23 cellular contexts compared by ENCODE assay signal in the genomic region with DNA sequence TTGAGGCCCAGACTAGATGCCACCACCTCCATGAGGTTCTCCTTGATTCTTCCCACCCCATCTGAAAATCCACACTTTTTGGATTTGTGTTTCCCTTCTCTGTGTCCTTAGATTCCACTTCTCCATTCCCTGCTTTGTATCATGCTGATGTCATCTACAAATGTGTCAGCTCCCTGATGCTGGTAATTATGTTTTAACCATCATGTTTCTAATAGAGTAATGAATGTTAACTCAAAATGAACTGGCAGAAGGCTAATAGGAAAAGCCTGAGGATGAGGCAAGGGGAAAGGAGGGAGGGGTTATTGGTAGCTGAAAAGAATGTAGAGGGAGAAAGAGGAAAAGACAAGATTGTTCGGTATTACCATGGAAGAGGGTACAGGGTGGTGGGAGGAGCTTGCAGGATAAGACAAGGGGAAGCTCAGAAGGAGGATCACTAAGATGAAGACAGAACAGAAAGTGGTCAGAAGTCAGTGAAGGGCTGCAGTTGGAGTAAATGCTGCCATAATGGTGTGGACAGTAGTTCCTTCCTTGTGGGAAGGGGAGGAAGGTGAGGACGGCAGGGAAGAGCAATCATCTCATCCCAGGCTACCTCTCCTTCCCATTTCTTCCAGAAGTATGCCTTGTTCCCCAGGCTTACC.
DNase-seq lines count a peak whose midpoint lies in the region; TF ChIP-seq lines count a peak whose summit lies in the region.
"Had no signal": no experiment of that assay in that cellular context is flagged by ENCODE, and none has a peak within 500 bp of the region (broad histone marks: within the 10 kb centered on the region; RNA-seq: fewer than 3 reads in every experiment).

No MANE protein-coding gene starts in this region.

- H3K9me3 ChIP-seq in trophoblast cell (ENCODE audit: insufficient read depth, low read depth, low read length): no peaks in the 10 kb centered on the region
- H3K9me3 ChIP-seq: Caco-2, left lung, stomach had no signal

- H3K9me3 Mint-ChIP-seq in activated T-helper 2 cell treated with anti-CD3 and anti-CD28 coated beads, Interferon-gamma antibody, Interleukin-2, Interleukin-4, amounts not matched to agents 10 μg/mL and 5 μg/mL and 100 μg/mL, durations not matched to agents 14 hours and 24 hours and 36 hours: peaks cover 4% of the 10 kb centered on the region
- no peaks in the 10 kb centered on the region for H3K9me3 Mint-ChIP-seq in mesothelial cell of epicardium

- no peak overlapping the region for H4K8ac ChIP-seq in trophoblast cell (ENCODE audit: low read depth, low read length)

- no peak overlapping the region for H4K12ac ChIP-seq in trophoblast cell (ENCODE audit: low read depth, low read length)

- H3K27me3 ChIP-seq in HL-60 (ENCODE audit: insufficient read depth, poor library complexity, severe bottlenecking) (no peaks in the 10 kb centered on the region), trophoblast cell (ENCODE audit: insufficient read depth, low read length) (no peaks in the 10 kb centered on the region)
- H3K27me3 ChIP-seq: left lung, stomach had no signal

- H4K91ac ChIP-seq in trophoblast cell (ENCODE audit: low read depth, low read length): no peak overlapping the region

- H2BK120ac ChIP-seq in trophoblast cell (ENCODE audit: insufficient read depth, low read length, poor library complexity): no peak overlapping the region

- H3K23ac ChIP-seq in trophoblast cell (ENCODE audit: low read length): no peak overlapping the region

- no peak overlapping the region for H3K4ac ChIP-seq in trophoblast cell (ENCODE audit: low read depth, low read length)

- intact Hi-C loops in activated T-helper 2 cell treated with anti-CD3 and anti-CD28 coated beads, Interferon-gamma antibody, Interleukin-2, Interleukin-4, amounts not matched to agents 10 μg/mL and 5 μg/mL and 100 μg/mL, durations not matched to agents 14 hours and 24 hours and 36 hours (cut with micrococcal nuclease): loop anchor here (10.0 kb wide), 1 partner anchor 137 kb away; no protein-coding TSS in a partner anchor

- H2BK5ac ChIP-seq in trophoblast cell (ENCODE audit: low read depth, low read length, poor library complexity): no peak overlapping the region

- peaks cover 2% of the 10 kb centered on the region for H3K79me1 ChIP-seq in trophoblast cell (ENCODE audit: low read length)

- WGBS in trophoblast cell (ENCODE audit: extremely low coverage, insufficient coverage, insufficient read length): no CpG with 5 or more reads among the region's 2 CpGs

- peaks cover 56% of the 10 kb centered on the region for H3K4me1 Mint-ChIP-seq in activated T-helper 2 cell treated with anti-CD3 and anti-CD28 coated beads, Interferon-gamma antibody, Interleukin-2, Interleukin-4, amounts not matched to agents 10 μg/mL and 5 μg/mL and 100 μg/mL, durations not matched to agents 14 hours and 24 hours and 36 hours (ENCODE audit: low read depth)
- no peaks in the 10 kb centered on the region for H3K4me1 Mint-ChIP-seq in mesothelial cell of epicardium
- H3K4me1 Mint-ChIP-seq: immature natural killer cell had no signal

- no peak overlapping the region for H3K4me3 Mint-ChIP-seq in activated T-helper 2 cell treated with anti-CD3 and anti-CD28 coated beads, Interferon-gamma antibody, Interleukin-2, Interleukin-4, amounts not matched to agents 10 μg/mL and 5 μg/mL and 100 μg/mL, durations not matched to agents 14 hours and 24 hours and 36 hours (ENCODE audit: low read depth)
- no peak overlapping the region for H3K4me3 Mint-ChIP-seq in mesothelial cell of epicardium
- H3K4me3 Mint-ChIP-seq: activated naive CD8-positive, alpha-beta T cell; immature natural killer cell had no signal

- no peak overlapping the region for H2BK12ac ChIP-seq in trophoblast cell (ENCODE audit: low read length)

- no peak overlapping the region for H3K9ac ChIP-seq in trophoblast cell (ENCODE audit: low read length)

- H3K27ac ChIP-seq in HL-60 (replicated peaks) (peak overlapping the region; percentile 75), trophoblast cell (ENCODE audit: low read depth, low read length) (no peak overlapping the region)

- no peaks in the 10 kb centered on the region for H3K27me3 Mint-ChIP-seq in activated T-helper 2 cell treated with anti-CD3 and anti-CD28 coated beads, Interferon-gamma antibody, Interleukin-2, Interleukin-4, amounts not matched to agents 10 μg/mL and 5 μg/mL and 100 μg/mL, durations not matched to agents 14 hours and 24 hours and 36 hours (ENCODE audit: low read depth)
- no peaks in the 10 kb centered on the region for H3K27me3 Mint-ChIP-seq in mesothelial cell of epicardium (ENCODE audit: low read depth)
- H3K27me3 Mint-ChIP-seq: activated naive CD8-positive, alpha-beta T cell had no signal

- H3K4me3 ChIP-seq in HL-60 (replicated peaks; ENCODE audit: insufficient read depth, low read length): no peak overlapping the region
- H3K4me3 ChIP-seq in trophoblast cell (ENCODE audit: low read depth, low read length): no peak overlapping the region
- H3K4me3 ChIP-seq: K562, left lung, smooth muscle cell, stomach had no signal

- no peaks in the 10 kb centered on the region for H3K36me3 ChIP-seq in trophoblast cell (ENCODE audit: control insufficient read depth in 1 of 2, insufficient read depth in 2 of 2, low read length in 2 of 2)
- H3K36me3 ChIP-seq: left lung, stomach had no signal

- peak overlapping the region; percentile 4 for H3K14ac ChIP-seq in trophoblast cell (ENCODE audit: low read length)

- H2AFZ ChIP-seq in trophoblast cell (ENCODE audit: insufficient read depth, low read length, poor library complexity): no peak overlapping the region

- no peak for TF ChIP-seq CTCF in HL-60 (IDR thresholded peaks at IDR 0.05; ENCODE audit: insufficient read depth, low read length)
- TF ChIP-seq CTCF in mesothelial cell of epicardium (IDR thresholded peaks at IDR 0.05; ENCODE audit: unreplicated experiment): no peak

- no peak overlapping the region for H2AK5ac ChIP-seq in trophoblast cell (ENCODE audit: low read length)

- H3K4me1 ChIP-seq in trophoblast cell (ENCODE audit: control insufficient read depth in 1 of 2, insufficient read depth in 2 of 2, low read length in 2 of 2): no peaks in the 10 kb centered on the region
- H3K4me1 ChIP-seq: Caco-2, stomach had no signal

- no peaks in the 10 kb centered on the region for H3K36me3 Mint-ChIP-seq in activated T-helper 2 cell treated with anti-CD3 and anti-CD28 coated beads, Interferon-gamma antibody, Interleukin-2, Interleukin-4, amounts not matched to agents 10 μg/mL and 5 μg/mL and 100 μg/mL, durations not matched to agents 14 hours and 24 hours and 36 hours (ENCODE audit: low read depth)
- no peaks in the 10 kb centered on the region for H3K36me3 Mint-ChIP-seq in mesothelial cell of epicardium
- H3K36me3 Mint-ChIP-seq: activated naive CD8-positive, alpha-beta T cell; immature natural killer cell had no signal

- no peak overlapping the region for H3K18ac ChIP-seq in trophoblast cell (ENCODE audit: low read length)

- H3K79me2 ChIP-seq in trophoblast cell (ENCODE audit: control insufficient read depth, insufficient read depth, low read length, poor library complexity): no peaks in the 10 kb centered on the region

- H3K4me2 ChIP-seq in trophoblast cell (ENCODE audit: low read length): no peak overlapping the region

- H3K27ac Mint-ChIP-seq in activated T-helper 2 cell treated with anti-CD3 and anti-CD28 coated beads, Interferon-gamma antibody, Interleukin-2, Interleukin-4, amounts not matched to agents 10 μg/mL and 5 μg/mL and 100 μg/mL, durations not matched to agents 14 hours and 24 hours and 36 hours: peak overlapping the region; percentile 54
- no peak overlapping the region for H3K27ac Mint-ChIP-seq in mesothelial cell of epicardium
- H3K27ac Mint-ChIP-seq: activated naive CD8-positive, alpha-beta T cell; immature natural killer cell had no signal

- DNase-seq in EH (ENCODE audit: low read depth): peak; percentile 25
- DNase-seq in HL-60 (ENCODE audit: low read depth in 1 of 2, low spot score in 1 of 2): peak in 1 of 2 experiments; percentile 9
- no peak for DNase-seq in activated T-helper 2 cell treated with anti-CD3 and anti-CD28 coated beads, Interferon-gamma antibody, Interleukin-2, Interleukin-4, amounts not matched to agents 10 μg/mL and 5 μg/mL and 100 μg/mL, durations not matched to agents 14 hours and 24 hours and 36 hours (ENCODE audit: low spot score)
- DNase-seq in trophoblast cell: no peak
- no peak for DNase-seq in mesothelial cell of epicardium (ENCODE audit: low spot score in 2 of 2, unreplicated experiment in 2 of 2)
- no peak for DNase-seq in cerebellar cortex (ENCODE audit: low spot score)
- DNase-seq in NCI-H446 (lab: John Stamatoyannopoulos, UW): no peak
- no peak for DNase-seq in NCI-H1930 (lab: John Stamatoyannopoulos, UW)
- DNase-seq: activated CD4-positive, alpha-beta T cell treated with anti-CD3 and anti-CD28 coated beads for 1 hour; Caco-2; head of caudate nucleus; immature natural killer cell; left lung; NCI-H1048; NCI-H2029; NCI-H446 treated with DMSO at 0.1 percent for 48 hours; NK-92 treated with Interleukin-12 subunit alpha and Interleukin-12 subunit beta, amount 100 ng/mL, for 24 hours; RPMI8226; stimulated activated CD4-positive, alpha-beta T cell treated with anti-CD3 and anti-CD28 coated beads, Interleukin-4, amount 100 ng/mL, for 1 hour; stomach had no signal
